22 cellular contexts compared by ENCODE assay signal in the genomic region with DNA sequence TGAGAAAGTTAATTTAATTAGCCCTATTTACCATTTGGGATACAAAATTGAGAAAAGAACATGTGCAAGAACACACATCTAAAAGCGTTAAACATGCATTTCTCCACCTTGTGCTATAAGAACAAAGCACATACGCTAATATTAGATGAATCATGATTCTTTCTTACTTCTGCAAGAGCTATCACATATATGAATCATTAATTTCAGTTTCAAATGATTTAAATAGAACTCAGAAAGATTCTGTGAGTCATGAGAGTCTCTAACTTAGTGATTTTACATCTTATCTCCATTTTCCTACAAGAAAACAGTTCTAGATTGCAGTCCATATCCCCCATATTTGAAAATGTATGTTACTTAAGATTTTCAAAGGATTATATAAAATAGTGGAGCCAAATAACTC.
DNase-seq lines count a peak whose midpoint lies in the region; ATAC-seq and TF ChIP-seq lines count a peak whose summit lies in the region.
"Had no signal": no experiment of that assay in that cellular context is flagged by ENCODE, and none has a peak within 500 bp of the region (broad histone marks: within the 10 kb centered on the region; RNA-seq: fewer than 3 reads in every experiment).

No MANE protein-coding gene starts in this region.

- H3K4me1 ChIP-seq in SK-N-SH (ENCODE audit: control insufficient read depth in 1 of 2, insufficient read depth in 2 of 2, low read depth in 1 of 2, low read length in 1 of 2) (peaks cover 0 to 10% of the 10 kb centered on the region in 2 experiments; a peak in 1 of 4 replicates), neutrophil (ENCODE audit: control insufficient read depth in 1 of 2, insufficient read depth in 1 of 2, low read depth in 1 of 2, low read length in 1 of 2) (peaks cover 24 to 36% of the 10 kb centered on the region in 2 experiments)
- H3K4me1 ChIP-seq: adrenal gland, Peyer's patch had no signal

- TF ChIP-seq CTCF in SK-N-SH (IDR thresholded peaks at IDR 0.05) (no peak), neutrophil (IDR thresholded peaks at IDR 0.05) (no peak)

- peak overlapping the region; percentile 42 for H3K27ac Mint-ChIP-seq in activated T-cell treated with anti-CD3 and anti-CD28 coated beads, Interleukin-2, amount 50 U/mL, for 24 hours

- no peak for DNase-seq in activated T-cell treated with anti-CD3 and anti-CD28 coated beads, Interleukin-2, amount 50 U/mL, for 24 hours
- DNase-seq in activated T-cell treated with anti-CD3 and anti-CD28 coated beads, Interleukin-2, amount 50 U/mL, for 48 hours, result no peak
- DNase-seq in SK-N-SH, result no peak
- DNase-seq in DMS79 (lab: John Stamatoyannopoulos, UW), result no peak
- DNase-seq in iPS-NIHi11 (ENCODE audit: low spot score), result no peak
- DNase-seq: activated CD4-positive, alpha-beta T cell treated with anti-CD3 and anti-CD28 coated beads for 1 hour; adrenal gland; COR-L47; GDM1; H7; kidney; midbrain; NCI-H2081 treated with DMSO at 0.1 percent for 48 hours; NCI-H748 treated with DMSO at 0.1 percent for 48 hours; Peyer's patch; sigmoid colon; stimulated activated CD4-positive, alpha-beta T cell treated with anti-CD3 and anti-CD28 coated beads, Interleukin-4, amount 100 ng/mL, for 1 hour; T-helper 1 cell; transverse colon had no signal

- no peaks in the 10 kb centered on the region for H4K20me1 ChIP-seq in SK-N-SH (ENCODE audit: insufficient read depth)

- H3K9me3 Mint-ChIP-seq in activated T-cell treated with anti-CD3 and anti-CD28 coated beads, Interleukin-2, amount 50 U/mL, for 24 hours, result no peaks in the 10 kb centered on the region

- H3K4me3 ChIP-seq in SK-N-SH (ENCODE audit: low read depth in 2 of 2, low read length in 1 of 2) (no peak overlapping the region), neutrophil (ENCODE audit: low read depth in 1 of 2, low read length in 1 of 2) (no peak overlapping the region)
- H3K4me3 ChIP-seq: adrenal gland, Peyer's patch, sigmoid colon, transverse colon had no signal

- H3K9me2 ChIP-seq in SK-N-SH, result no peaks in the 10 kb centered on the region

- H3K27me3 ChIP-seq in SK-N-SH (ENCODE audit: insufficient read depth) (no peaks in the 10 kb centered on the region), neutrophil (no peaks in the 10 kb centered on the region)
- H3K27me3 ChIP-seq: adrenal gland, Peyer's patch, sigmoid colon, transverse colon had no signal

- WGBS in SK-N-SH (ENCODE audit: low lambda C conversion rate), result 50% methylated on average over 2 of the region's 2 CpGs

- no peak overlapping the region for H3K4me3 Mint-ChIP-seq in activated T-cell treated with anti-CD3 and anti-CD28 coated beads, Interleukin-2, amount 50 U/mL, for 24 hours

- H3K79me2 ChIP-seq in SK-N-SH (ENCODE audit: insufficient read depth), result no peaks in the 10 kb centered on the region

- H3K36me3 ChIP-seq in SK-N-SH (replicated peaks in 1 of 2; ENCODE audit: control insufficient read depth in 1 of 2, insufficient read depth in 2 of 2, low read length in 1 of 2), result no peaks in the 10 kb centered on the region
- H3K36me3 ChIP-seq in neutrophil, result no peaks in the 10 kb centered on the region
- H3K36me3 ChIP-seq: adrenal gland, Peyer's patch, sigmoid colon, transverse colon had no signal

- H3K4me2 ChIP-seq in SK-N-SH, result peak overlapping the region; percentile 38; the same call in 1 of the 2 replicates

- POLR2A ChIA-PET in SK-N-SH (lab: Yijun Ruan, JAX), result no interaction called here

- CTCF ChIA-PET in SK-N-SH (lab: Yijun Ruan, JAX), result interaction anchor here (1.2 kb wide), 1 partner anchor 19 kb away, joined by 7 read pairs; no protein-coding TSS in a partner anchor

- peaks cover 16% of the 10 kb centered on the region for H3F3A ChIP-seq in SK-N-SH (replicated peaks; ENCODE audit: insufficient read depth)

- H3K27ac ChIP-seq in SK-N-SH (ENCODE audit: low read depth in 2 of 2, low read length in 1 of 2) (peak overlapping the region in 1 of 2 experiments; percentile 54; a peak in 2 of 4 replicates), neutrophil (peak overlapping the region; percentile 26)
- H3K27ac ChIP-seq: adrenal gland, Peyer's patch, sigmoid colon, transverse colon had no signal

- ATAC-seq in HG02885 (IDR thresholded peaks at IDR 0.05; ENCODE audit: poor library complexity, unreplicated experiment), result peak; percentile 50
- no peak for ATAC-seq in GM18511 (IDR thresholded peaks at IDR 0.05; ENCODE audit: unreplicated experiment)

- no peaks in the 10 kb centered on the region for H3K27me3 Mint-ChIP-seq in activated T-cell treated with anti-CD3 and anti-CD28 coated beads, Interleukin-2, amount 50 U/mL, for 24 hours

- peak overlapping the region; percentile 51 for H2AFZ ChIP-seq in SK-N-SH (ENCODE audit: low read depth)

- H3K9me3 ChIP-seq in SK-N-SH (no peaks in the 10 kb centered on the region), neutrophil (no peaks in the 10 kb centered on the region)
- H3K9me3 ChIP-seq: adrenal gland, Peyer's patch, sigmoid colon, transverse colon had no signal

- no peaks in the 10 kb centered on the region for H3K36me3 Mint-ChIP-seq in activated T-cell treated with anti-CD3 and anti-CD28 coated beads, Interleukin-2, amount 50 U/mL, for 24 hours (ENCODE audit: low read depth)

- H3K4me1 Mint-ChIP-seq in activated T-cell treated with anti-CD3 and anti-CD28 coated beads, Interleukin-2, amount 50 U/mL, for 24 hours (ENCODE audit: low read depth), result peaks cover 9% of the 10 kb centered on the region

- TF ChIP-seq EP300 in SK-N-SH (IDR thresholded peaks at IDR 0.05; ENCODE audit: borderline replicate concordance in 1 of 2, low read depth in 1 of 2, low read length in 1 of 2), result no peak; a peak in 1 of 4 replicates

- TF ChIP-seq RAD21 in SK-N-SH (IDR thresholded peaks at IDR 0.05; ENCODE audit: low read length), result no peak

- H3K9ac ChIP-seq in SK-N-SH, result no peak overlapping the region

TF ChIP-seq in SK-N-SH, 30 proteins besides CTCF, POLR2A, EP300 and RAD21:
- TF ChIP-seq FOSL2 (IDR thresholded peaks at IDR 0.05; ENCODE audit: borderline replicate concordance, low read depth) (peak; percentile 62), RXRA (IDR thresholded peaks at IDR 0.05; ENCODE audit: borderline replicate concordance, low read depth) (no peak)
